In the genomic region with DNA sequence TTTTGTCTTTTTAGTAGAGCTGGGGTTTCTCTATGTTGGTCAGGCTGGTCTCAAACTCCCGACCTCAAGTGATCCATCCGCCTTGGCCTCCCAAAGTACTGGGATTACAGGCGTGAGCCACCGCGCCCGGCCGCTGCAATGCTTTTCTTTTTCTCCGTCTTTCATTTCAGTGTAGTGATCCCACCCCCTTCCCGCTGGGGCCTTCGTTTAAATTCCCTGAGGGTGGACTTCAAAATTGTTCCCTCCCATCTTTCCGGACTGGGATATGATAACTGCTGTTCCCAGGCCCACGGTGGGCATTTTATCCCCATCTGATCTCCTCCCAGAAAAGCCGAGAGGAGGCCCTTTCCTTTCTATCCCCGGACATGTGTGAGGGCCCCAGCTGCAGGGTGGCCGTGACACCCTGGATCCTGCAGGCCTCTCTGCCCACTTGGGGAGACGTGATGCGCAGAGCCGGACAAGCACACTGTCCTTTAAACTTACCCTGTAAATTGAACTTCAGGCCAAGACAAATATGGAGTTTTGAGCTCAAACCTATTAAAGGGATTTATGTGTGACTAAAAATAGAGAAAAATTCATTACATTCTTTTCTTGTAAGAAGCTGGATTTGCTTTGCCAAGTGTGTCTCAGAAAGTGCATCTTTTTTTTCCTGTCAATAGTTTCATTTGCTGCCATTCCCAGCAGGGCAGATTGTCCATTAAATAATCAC, we compare ENCODE assay signal across 14 cellular contexts. TPM values are rescaled to one million over a fixed set of nuclear protein-coding genes. Genes with fewer than 3 reads are reported as not detected.
DNase-seq lines count a peak whose midpoint lies in the region; ATAC-seq and TF ChIP-seq lines count a peak whose summit lies in the region.
"Had no signal": no experiment of that assay in that cellular context is flagged by ENCODE, and none has a peak within 500 bp of the region (broad histone marks: within the 10 kb centered on the region; RNA-seq: fewer than 3 reads in every experiment).

No MANE protein-coding gene starts in this region.

- H3K27ac Mint-ChIP-seq in chondrocyte (ENCODE audit: unreplicated experiment) = peak overlapping the region; percentile 92
- peak overlapping the region; percentile 98 for H3K27ac Mint-ChIP-seq in mesothelial cell of epicardium
- H3K27ac Mint-ChIP-seq in stimulated activated memory B cell treated with anti-CD40 and anti-IgM and Interleukin-4, amounts not matched to agents 10 μg/mL and 1 μg/mL and 100 μg/mL, for 72 hours = peak overlapping the region; percentile 40
- H3K27ac Mint-ChIP-seq: CD14-positive monocyte, memory B cell had no signal

- peak overlapping the region; percentile 29 for H3K4me3 Mint-ChIP-seq in chondrocyte (ENCODE audit: unreplicated experiment)
- no peak overlapping the region for H3K4me3 Mint-ChIP-seq in mesothelial cell of epicardium
- no peak overlapping the region for H3K4me3 Mint-ChIP-seq in stimulated activated memory B cell treated with anti-CD40 and anti-IgM and Interleukin-4, amounts not matched to agents 10 μg/mL and 1 μg/mL and 100 μg/mL, for 72 hours
- H3K4me3 Mint-ChIP-seq: CD14-positive monocyte, memory B cell had no signal

- peaks cover 10% of the 10 kb centered on the region for H3K9me3 Mint-ChIP-seq in chondrocyte (ENCODE audit: low read depth)
- peaks cover 9% of the 10 kb centered on the region for H3K9me3 Mint-ChIP-seq in mesothelial cell of epicardium
- H3K9me3 Mint-ChIP-seq in stimulated activated memory B cell treated with anti-CD40 and anti-IgM and Interleukin-4, amounts not matched to agents 10 μg/mL and 1 μg/mL and 100 μg/mL, for 72 hours = peaks cover 4% of the 10 kb centered on the region

- DNase-seq in GM03348 (ENCODE audit: low spot score) (peak; percentile 54), chondrocyte (ENCODE audit: low spot score) (no peak), mesothelial cell of epicardium (ENCODE audit: low spot score in 2 of 2, unreplicated experiment in 2 of 2) (no peak), NCI-H2107 treated with DMSO at 0.1 percent for 48 hours (lab: John Stamatoyannopoulos, UW; ENCODE audit: unreplicated experiment) (no peak), islet precursor cell (no peak), NCI-H1436 treated with DMSO at 0.1 percent for 48 hours (lab: John Stamatoyannopoulos, UW) (no peak)
- DNase-seq: activated CD8-positive, alpha-beta memory T cell treated with anti-CD3 and anti-CD28 coated beads for 24 hours; activated naive CD4-positive, alpha-beta T cell treated with anti-CD3 and anti-CD28 coated beads, Interleukin-2, amount 50 U/mL, for 16 hours; GF-D8; NCI-H226 had no signal

- no peak for ATAC-seq in stimulated activated memory B cell treated with anti-CD40 and anti-IgM and Interleukin-4, amounts not matched to agents 10 μg/mL and 1 μg/mL and 100 μg/mL, for 72 hours
- ATAC-seq in HG02798 (IDR thresholded peaks at IDR 0.05; ENCODE audit: poor library complexity, unreplicated experiment) = no peak

- H3K4me1 Mint-ChIP-seq in chondrocyte (ENCODE audit: low read depth) (peaks cover 56% of the 10 kb centered on the region), mesothelial cell of epicardium (peaks cover 33% of the 10 kb centered on the region)
- H3K4me1 Mint-ChIP-seq in stimulated activated memory B cell treated with anti-CD40 and anti-IgM and Interleukin-4, amounts not matched to agents 10 μg/mL and 1 μg/mL and 100 μg/mL, for 72 hours = no peaks in the 10 kb centered on the region

- H3K27me3 Mint-ChIP-seq in chondrocyte (ENCODE audit: low read depth) (no peaks in the 10 kb centered on the region), mesothelial cell of epicardium (ENCODE audit: low read depth) (no peaks in the 10 kb centered on the region)
- H3K27me3 Mint-ChIP-seq in stimulated activated memory B cell treated with anti-CD40 and anti-IgM and Interleukin-4, amounts not matched to agents 10 μg/mL and 1 μg/mL and 100 μg/mL, for 72 hours = peaks cover 17% of the 10 kb centered on the region

- H3K36me3 Mint-ChIP-seq in chondrocyte (ENCODE audit: low read depth) (peaks cover 6% of the 10 kb centered on the region), mesothelial cell of epicardium (no peaks in the 10 kb centered on the region)
- no peaks in the 10 kb centered on the region for H3K36me3 Mint-ChIP-seq in stimulated activated memory B cell treated with anti-CD40 and anti-IgM and Interleukin-4, amounts not matched to agents 10 μg/mL and 1 μg/mL and 100 μg/mL, for 72 hours

- TF ChIP-seq CTCF in chondrocyte (IDR thresholded peaks at IDR 0.05) = no peak
- TF ChIP-seq CTCF in mesothelial cell of epicardium (IDR thresholded peaks at IDR 0.05; ENCODE audit: unreplicated experiment) = no peak

RNA-seq across cellular contexts. Expression of gene AFF3, which starts 54.5 kb away (rescaled TPM):
- 113 to 172 TPM (median 127 TPM) in 3 replicates for total RNA-seq in chondrocyte
- 14.4 to 15.6 TPM (median 14.7 TPM) in 3 replicates for total RNA-seq in mesothelial cell of epicardium

Comparison
In these comparisons a context has a peak if more than half of its experiments do, and no peak if none do; other contexts are left out.
1. H3K27ac Mint-ChIP-seq: peak in every context shown above with its lines; median percentile 98 in mesothelial cell of epicardium; 92 in chondrocyte; 40 in stimulated activated memory B cell treated with anti-CD40 and anti-IgM and Interleukin-4, amounts not matched to agents 10 μg/mL and 1 μg/mL and 100 μg/mL, for 72 hours.